In the genomic region with DNA sequence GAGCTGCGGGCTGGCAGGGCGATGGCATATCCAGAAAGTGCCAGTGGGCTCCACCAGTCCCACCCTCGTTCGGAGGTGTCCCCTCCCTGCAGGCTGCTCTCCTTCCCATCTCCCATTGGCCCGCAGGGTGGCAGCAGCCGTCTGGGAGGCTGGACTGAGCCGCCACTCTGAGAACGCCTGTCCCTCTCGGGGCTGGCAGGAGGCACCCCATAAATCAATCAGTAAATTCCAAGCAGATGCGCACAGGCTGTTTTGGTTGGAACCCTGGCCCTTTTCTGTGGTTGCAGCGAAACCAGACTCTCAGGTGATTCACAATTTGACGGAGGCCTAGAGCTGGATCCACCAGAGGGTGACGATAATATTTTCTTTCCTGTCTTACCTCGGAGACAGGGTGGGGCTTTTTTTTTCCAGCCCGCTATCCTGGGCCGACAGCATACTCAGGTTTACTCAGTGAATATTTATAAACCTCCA, we compare ENCODE assay signal across 10 cellular contexts.
DNase-seq lines count a peak whose midpoint lies in the region; ATAC-seq, FAIRE-seq and TF ChIP-seq lines count a peak whose summit lies in the region.
"Had no signal": no experiment of that assay in that cellular context is flagged by ENCODE, and none has a peak within 500 bp of the region (broad histone marks: within the 10 kb centered on the region; RNA-seq: fewer than 3 reads in every experiment).

No MANE protein-coding gene starts in this region.

- POLR2A ChIA-PET in GM12878 (lab: Charles Lee): no interaction called here

- intact Hi-C loops in Calu3 (cut with micrococcal nuclease; ENCODE audit: unreplicated experiment) (loop anchor here (1.0 to 5.0 kb wide), 2 partner anchors 43 to 113 kb away; no protein-coding TSS in a partner anchor), GM12878 (cut with micrococcal nuclease; ENCODE audit: unreplicated experiment) (no loop called here)

- RAD21 ChIA-PET in GM12878 (lab: Charles Lee; ENCODE audit: unreplicated experiment): no interaction called here

- no peak overlapping the region for H3K27ac ChIP-seq in GM12878 (ENCODE audit: control insufficient read depth, insufficient read depth)

- no peak overlapping the region for H3K4me2 ChIP-seq in GM12878 (ENCODE audit: control insufficient read depth, insufficient read depth)

- H3K27me3 Mint-ChIP-seq in Calu3 (ENCODE audit: unreplicated experiment) (peaks cover 80% of the 10 kb centered on the region), neural crest cell (ENCODE audit: low read depth) (no peaks in the 10 kb centered on the region)

- no peak for FAIRE-seq in GM12878 (lab: Jason Lieb, UNC)

- H2AFZ ChIP-seq in GM12878 (ENCODE audit: control insufficient read depth, low read depth, low read length): no peak overlapping the region

- TF ChIP-seq CTCF in Calu3 (IDR thresholded peaks at IDR 0.05; ENCODE audit: unreplicated experiment): no peak
- no peak for TF ChIP-seq CTCF in GM12878 (IDR thresholded peaks at IDR 0.05 in 2 of 3, conservative IDR thresholded peaks at IDR 0.05 in 1 of 3; ENCODE audit: control insufficient read depth in 2 of 3, extremely low read depth in 1 of 3, insufficient read depth in 1 of 3, low read depth in 3 of 3, low read length in 3 of 3)
- no peak for TF ChIP-seq CTCF in neural crest cell (conservative IDR thresholded peaks at IDR 0.05)

- no peak for TF ChIP-seq POLR2A in GM12878 (IDR thresholded peaks at IDR 0.05; ENCODE audit: low read depth, low read length)

- no peak overlapping the region for H3K9ac ChIP-seq in GM12878 (ENCODE audit: control insufficient read depth, insufficient read depth, low read length)

- WGBS in GM12878 (ENCODE audit: insufficient coverage, insufficient replicate concordance, low lambda C conversion rate, missing lambda C conversion rate): 23% methylated on average over 16 of the region's 16 CpGs

- H3K4me1 Mint-ChIP-seq in Calu3 (ENCODE audit: low read depth, unreplicated experiment) (no peaks in the 10 kb centered on the region), neural crest cell (peaks cover under 1% of the 10 kb centered on the region)

- ATAC-seq in GM12878: peak; percentile 53

- no peak for TF ChIP-seq RAD21 in GM12878 (IDR thresholded peaks at IDR 0.05; ENCODE audit: insufficient read depth, low read depth, low read length)

- CTCF ChIA-PET in Calu3 (lab: Charles Lee) (no interaction called here), GM12878 (lab: Yijun Ruan, JAX) (no interaction called here)

- TF ChIP-seq EP300 in GM12878 (IDR thresholded peaks at IDR 0.05; ENCODE audit: borderline replicate concordance in 1 of 2, control insufficient read depth in 1 of 2, low read depth in 2 of 2, low read length in 2 of 2): no peak

- H3K27ac Mint-ChIP-seq in Calu3 (ENCODE audit: unreplicated experiment) (no peak overlapping the region), neural crest cell (ENCODE audit: unreplicated experiment) (peak overlapping the region; percentile 19)

- H3K4me3 ChIP-seq in MG63 (no peak overlapping the region), GM12878 (no peak overlapping the region)

- H3K36me3 Mint-ChIP-seq in Calu3 (ENCODE audit: insufficient read depth, unreplicated experiment): no peaks in the 10 kb centered on the region
- H3K36me3 Mint-ChIP-seq in neural crest cell (ENCODE audit: low read depth): no peaks in the 10 kb centered on the region

- H3K9me3 Mint-ChIP-seq in Calu3 (ENCODE audit: low read depth, unreplicated experiment): no peaks in the 10 kb centered on the region
- H3K9me3 Mint-ChIP-seq in neural crest cell: no peaks in the 10 kb centered on the region

- H3K4me3 Mint-ChIP-seq in Calu3 (ENCODE audit: low read depth, unreplicated experiment): no peak overlapping the region
- no peak overlapping the region for H3K4me3 Mint-ChIP-seq in neural crest cell

- no peaks in the 10 kb centered on the region for H4K20me1 ChIP-seq in GM12878 (ENCODE audit: control insufficient read depth, insufficient read depth)

- SMC1A ChIA-PET in GM12878 (lab: Charles Lee; ENCODE audit: uncharacterized antibody, unreplicated experiment): no interaction called here

- H3K27me3 ChIP-seq in MG63: no peaks in the 10 kb centered on the region
- H3K27me3 ChIP-seq in GM12878 (replicated peaks in 1 of 2; ENCODE audit: control insufficient read depth in 2 of 2, insufficient read depth in 2 of 2, low read length in 1 of 2): peaks cover 0 to 3% of the 10 kb centered on the region in 2 experiments; a peak in 1 of 4 replicates

- H3K9me3 ChIP-seq in MG63: no peaks in the 10 kb centered on the region
- H3K9me3 ChIP-seq in GM12878 (replicated peaks; ENCODE audit: control insufficient read depth, insufficient read depth, low read length): no peaks in the 10 kb centered on the region

- in situ Hi-C loops in GM12878 (cut with MboI): no loop called here

- no peaks in the 10 kb centered on the region for H3K79me2 ChIP-seq in GM12878 (ENCODE audit: control insufficient read depth, insufficient read depth, low read length)

- no peaks in the 10 kb centered on the region for H3K36me3 ChIP-seq in MG63
- no peaks in the 10 kb centered on the region for H3K36me3 ChIP-seq in GM12878 (ENCODE audit: control insufficient read depth in 2 of 2, insufficient read depth in 2 of 2, low read length in 1 of 2)

- no peaks in the 10 kb centered on the region for H3K4me1 ChIP-seq in GM12878 (ENCODE audit: control insufficient read depth, insufficient read depth, low read length)

- DNase-seq in Calu3: peak; percentile 34
- peak; percentile 30 for DNase-seq in MG63
- DNase-seq in GM12878 (ENCODE audit: low read depth, low spot score): no peak
- no peak for DNase-seq in neural crest cell (ENCODE audit: low read depth, low spot score)
- no peak for DNase-seq in NCI-H82 treated with DMSO at 0.1 percent for 48 hours (lab: John Stamatoyannopoulos, UW; ENCODE audit: unreplicated experiment)
- no peak for DNase-seq in NCI-H2196 (lab: John Stamatoyannopoulos, UW; ENCODE audit: unreplicated experiment)
- DNase-seq in activated CD4-positive, CD25-positive, alpha-beta regulatory T cell treated with anti-CD3 and anti-CD28 coated beads, Interleukin-2, amount 50 U/mL, for 72 hours: no peak
- DNase-seq in activated CD4-positive, alpha-beta T cell treated with anti-CD3 and anti-CD28 coated beads for 4 hours: no peak
- DNase-seq: DMS79 treated with DMSO at 0.1 percent for 48 hours, SIG-M5 had no signal

- no TSS peak for BruUV-seq in Calu3 (replicated peaks; lab: Mats Ljungman, UMichigan)
- BruUV-seq in GM12878 (replicated peaks; lab: Mats Ljungman, UMichigan): no TSS peak

TF ChIP-seq in GM12878, 131 proteins besides CTCF, POLR2A, EP300 and RAD21 (continues in another document):
- TF ChIP-seq, protein P1, sequence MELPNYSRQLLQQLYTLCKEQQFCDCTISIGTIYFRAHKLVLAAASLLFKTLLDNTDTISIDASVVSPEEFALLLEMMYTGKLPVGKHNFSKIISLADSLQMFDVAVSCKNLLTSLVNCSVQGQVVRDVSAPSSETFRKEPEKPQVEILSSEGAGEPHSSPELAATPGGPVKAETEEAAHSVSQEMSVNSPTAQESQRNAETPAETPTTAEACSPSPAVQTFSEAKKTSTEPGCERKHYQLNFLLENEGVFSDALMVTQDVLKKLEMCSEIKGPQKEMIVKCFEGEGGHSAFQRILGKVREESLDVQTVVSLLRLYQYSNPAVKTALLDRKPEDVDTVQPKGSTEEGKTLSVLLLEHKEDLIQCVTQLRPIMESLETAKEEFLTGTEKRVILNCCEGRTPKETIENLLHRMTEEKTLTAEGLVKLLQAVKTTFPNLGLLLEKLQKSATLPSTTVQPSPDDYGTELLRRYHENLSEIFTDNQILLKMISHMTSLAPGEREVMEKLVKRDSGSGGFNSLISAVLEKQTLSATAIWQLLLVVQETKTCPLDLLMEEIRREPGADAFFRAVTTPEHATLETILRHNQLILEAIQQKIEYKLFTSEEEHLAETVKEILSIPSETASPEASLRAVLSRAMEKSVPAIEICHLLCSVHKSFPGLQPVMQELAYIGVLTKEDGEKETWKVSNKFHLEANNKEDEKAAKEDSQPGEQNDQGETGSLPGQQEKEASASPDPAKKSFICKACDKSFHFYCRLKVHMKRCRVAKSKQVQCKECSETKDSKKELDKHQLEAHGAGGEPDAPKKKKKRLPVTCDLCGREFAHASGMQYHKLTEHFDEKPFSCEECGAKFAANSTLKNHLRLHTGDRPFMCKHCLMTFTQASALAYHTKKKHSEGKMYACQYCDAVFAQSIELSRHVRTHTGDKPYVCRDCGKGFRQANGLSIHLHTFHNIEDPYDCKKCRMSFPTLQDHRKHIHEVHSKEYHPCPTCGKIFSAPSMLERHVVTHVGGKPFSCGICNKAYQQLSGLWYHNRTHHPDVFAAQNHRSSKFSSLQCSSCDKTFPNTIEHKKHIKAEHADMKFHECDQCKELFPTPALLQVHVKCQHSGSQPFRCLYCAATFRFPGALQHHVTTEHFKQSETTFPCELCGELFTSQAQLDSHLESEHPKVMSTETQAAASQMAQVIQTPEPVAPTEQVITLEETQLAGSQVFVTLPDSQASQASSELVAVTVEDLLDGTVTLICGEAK (IDR thresholded peaks at IDR 0.05; ENCODE audit: borderline replicate concordance): no peak
- TF ChIP-seq, protein P2, sequence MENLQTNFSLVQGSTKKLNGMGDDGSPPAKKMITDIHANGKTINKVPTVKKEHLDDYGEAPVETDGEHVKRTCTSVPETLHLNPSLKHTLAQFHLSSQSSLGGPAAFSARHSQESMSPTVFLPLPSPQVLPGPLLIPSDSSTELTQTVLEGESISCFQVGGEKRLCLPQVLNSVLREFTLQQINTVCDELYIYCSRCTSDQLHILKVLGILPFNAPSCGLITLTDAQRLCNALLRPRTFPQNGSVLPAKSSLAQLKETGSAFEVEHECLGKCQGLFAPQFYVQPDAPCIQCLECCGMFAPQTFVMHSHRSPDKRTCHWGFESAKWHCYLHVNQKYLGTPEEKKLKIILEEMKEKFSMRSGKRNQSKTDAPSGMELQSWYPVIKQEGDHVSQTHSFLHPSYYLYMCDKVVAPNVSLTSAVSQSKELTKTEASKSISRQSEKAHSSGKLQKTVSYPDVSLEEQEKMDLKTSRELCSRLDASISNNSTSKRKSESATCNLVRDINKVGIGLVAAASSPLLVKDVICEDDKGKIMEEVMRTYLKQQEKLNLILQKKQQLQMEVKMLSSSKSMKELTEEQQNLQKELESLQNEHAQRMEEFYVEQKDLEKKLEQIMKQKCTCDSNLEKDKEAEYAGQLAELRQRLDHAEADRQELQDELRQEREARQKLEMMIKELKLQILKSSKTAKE (IDR thresholded peaks at IDR 0.05; ENCODE audit: low read depth, poor library complexity, severe bottlenecking): no peak
- TF ChIP-seq, protein P3, sequence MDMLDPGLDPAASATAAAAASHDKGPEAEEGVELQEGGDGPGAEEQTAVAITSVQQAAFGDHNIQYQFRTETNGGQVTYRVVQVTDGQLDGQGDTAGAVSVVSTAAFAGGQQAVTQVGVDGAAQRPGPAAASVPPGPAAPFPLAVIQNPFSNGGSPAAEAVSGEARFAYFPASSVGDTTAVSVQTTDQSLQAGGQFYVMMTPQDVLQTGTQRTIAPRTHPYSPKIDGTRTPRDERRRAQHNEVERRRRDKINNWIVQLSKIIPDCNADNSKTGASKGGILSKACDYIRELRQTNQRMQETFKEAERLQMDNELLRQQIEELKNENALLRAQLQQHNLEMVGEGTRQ (IDR thresholded peaks at IDR 0.05; ENCODE audit: borderline replicate concordance, low read depth, low read length): no peak
- no peak for TF ChIP-seq ZNF274 (IDR thresholded peaks at IDR 0.05; ENCODE audit: insufficient read depth, insufficient read length)
- TF ChIP-seq HCFC1 (IDR thresholded peaks at IDR 0.05; ENCODE audit: low read length): no peak

Comparison
In these comparisons a context has a peak if more than half of its experiments do, and no peak if none do; other contexts are left out.
1. DNase-seq: peak in Calu3 (single experiment) and MG63 (single experiment); none in GM12878 (single experiment), neural crest cell (single experiment), NCI-H82 treated with DMSO at 0.1 percent for 48 hours (single experiment), NCI-H2196 (single experiment), activated CD4-positive, CD25-positive, alpha-beta regulatory T cell treated with anti-CD3 and anti-CD28 coated beads, Interleukin-2, amount 50 U/mL, for 72 hours (single experiment) and activated CD4-positive, alpha-beta T cell treated with anti-CD3 and anti-CD28 coated beads for 4 hours (0 of 2).